ENCODE assay signal across 9 cellular contexts in the genomic region with DNA sequence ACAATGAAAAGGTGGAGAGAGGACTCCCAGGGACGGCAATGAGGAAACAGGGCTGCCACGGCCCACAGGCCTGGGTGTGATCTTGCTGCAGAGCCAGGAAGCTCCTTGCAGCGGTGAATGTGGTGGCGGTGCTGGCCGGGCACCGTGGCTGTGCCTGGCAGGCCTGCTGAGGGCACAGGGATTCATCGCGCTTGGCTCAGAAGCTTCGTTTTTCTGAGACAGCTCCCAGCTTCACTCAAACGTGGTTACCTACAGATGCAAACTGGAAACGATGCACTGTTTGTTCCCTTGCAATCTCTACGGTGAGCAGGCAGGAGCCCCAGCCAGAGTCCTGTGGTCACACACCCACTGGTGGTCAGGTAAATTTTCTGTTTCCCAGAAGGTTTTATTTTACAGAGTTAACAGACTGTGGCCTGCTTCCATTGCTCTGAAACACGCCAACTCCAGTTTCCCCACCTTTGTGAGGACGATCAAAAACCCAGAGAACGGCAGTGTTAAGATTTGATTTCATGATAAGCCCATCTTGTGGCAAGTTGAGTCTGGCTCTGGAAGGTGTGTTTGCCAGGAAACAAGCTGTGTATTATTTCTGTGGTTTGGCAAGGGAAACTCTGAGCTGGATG.
DNase-seq lines count a peak whose midpoint lies in the region; ATAC-seq and TF ChIP-seq lines count a peak whose summit lies in the region.
"Had no signal": no experiment of that assay in that cellular context is flagged by ENCODE, and none has a peak within 500 bp of the region (broad histone marks: within the 10 kb centered on the region; RNA-seq: fewer than 3 reads in every experiment).

No MANE protein-coding gene starts in this region.

- H3K4me3 ChIP-seq in esophagus squamous epithelium, result no peak overlapping the region

- H3K9me3 ChIP-seq in esophagus squamous epithelium, result no peaks in the 10 kb centered on the region

- H3K4me1 Mint-ChIP-seq in activated CD4-positive, alpha-beta T cell treated with anti-CD3 and anti-CD28 coated beads, Interleukin-2, amount 10 ng/mL, durations not matched to agents 7 days and 5 days, result peaks cover 59% of the 10 kb centered on the region
- H3K4me1 Mint-ChIP-seq in stimulated activated naive CD8-positive, alpha-beta T cell treated with anti-CD3 and anti-CD28 coated beads, Interleukin-15, amount 100 ng/mL, for 72 hours, result peaks cover 48% of the 10 kb centered on the region

- H3K36me3 ChIP-seq in esophagus squamous epithelium, result no peaks in the 10 kb centered on the region

- H3K27me3 Mint-ChIP-seq in activated CD4-positive, alpha-beta T cell treated with anti-CD3 and anti-CD28 coated beads, Interleukin-2, amount 10 ng/mL, durations not matched to agents 7 days and 5 days, result no peaks in the 10 kb centered on the region
- H3K27me3 Mint-ChIP-seq in stimulated activated naive CD8-positive, alpha-beta T cell treated with anti-CD3 and anti-CD28 coated beads, Interleukin-15, amount 100 ng/mL, for 72 hours, result no peaks in the 10 kb centered on the region

- H3K4me1 ChIP-seq in esophagus squamous epithelium, result peaks cover 14 to 47% (median 21%) of the 10 kb centered on the region in 3 donors

- no peak for TF ChIP-seq CTCF in esophagus squamous epithelium (IDR thresholded peaks at IDR 0.05)

- CTCF ChIA-PET in activated CD4-positive, alpha-beta T cell treated with anti-CD3 and anti-CD28 coated beads, Interleukin-2, amount 10 ng/mL, durations not matched to agents 7 days and 5 days (lab: Charles Lee), result interaction anchor here (0.5 to 2.8 kb wide), 15 partner anchors 9 to 245 kb away, joined by 3 to 15 read pairs (median 4); no protein-coding TSS in a partner anchor

- peak overlapping the region; percentile 87 for H3K27ac Mint-ChIP-seq in activated CD4-positive, alpha-beta T cell treated with anti-CD3 and anti-CD28 coated beads, Interleukin-2, amount 10 ng/mL, durations not matched to agents 7 days and 5 days
- H3K27ac Mint-ChIP-seq in stimulated activated naive CD8-positive, alpha-beta T cell treated with anti-CD3 and anti-CD28 coated beads, Interleukin-15, amount 100 ng/mL, for 72 hours, result peak overlapping the region; percentile 96 to 97

- POLR2A ChIA-PET in activated CD4-positive, alpha-beta T cell treated with anti-CD3 and anti-CD28 coated beads, Interleukin-2, amount 10 ng/mL, durations not matched to agents 7 days and 5 days (lab: Charles Lee), result interaction anchor here (0.7 to 1.0 kb wide), 3 partner anchors 9 to 29 kb away, joined by 3 to 4 read pairs (median 4); no protein-coding TSS in a partner anchor

- intact Hi-C loops in esophagus squamous epithelium (cut with DNase I), result no loop called here

- DNase-seq in activated gamma-delta T cell (lab: John Stamatoyannopoulos, UW) (peak; percentile 32), activated gamma-delta T cell treated with Interleukin-2 at 50 U/mL for 16 hours (no peak), esophagus squamous epithelium (lab: John Stamatoyannopoulos, UW) (no peak), iPS-NIHi7 (ENCODE audit: extremely low spot score) (no peak)
- peak; percentile 53 for DNase-seq in activated CD4-positive, alpha-beta T cell treated with anti-CD3 and anti-CD28 coated beads, Interleukin-2, amount 10 ng/mL, durations not matched to agents 7 days and 5 days
- DNase-seq in stimulated activated naive CD8-positive, alpha-beta T cell treated with anti-CD3 and anti-CD28 coated beads, Interleukin-15, amount 100 ng/mL, for 72 hours, result peak in 1 of 2 donors; percentile 57
- DNase-seq: AML-193 had no signal

- peaks cover 4% of the 10 kb centered on the region for H3K36me3 Mint-ChIP-seq in activated CD4-positive, alpha-beta T cell treated with anti-CD3 and anti-CD28 coated beads, Interleukin-2, amount 10 ng/mL, durations not matched to agents 7 days and 5 days (ENCODE audit: low read depth)

- 28 to 38% methylated on average over 8 to 13 of the region's 15 CpGs for WGBS in esophagus squamous epithelium, 2 donors

- peaks cover 10% of the 10 kb centered on the region for H3K9me3 Mint-ChIP-seq in activated CD4-positive, alpha-beta T cell treated with anti-CD3 and anti-CD28 coated beads, Interleukin-2, amount 10 ng/mL, durations not matched to agents 7 days and 5 days
- peaks cover 0 to under 1% of the 10 kb centered on the region in 2 donors for H3K9me3 Mint-ChIP-seq in stimulated activated naive CD8-positive, alpha-beta T cell treated with anti-CD3 and anti-CD28 coated beads, Interleukin-15, amount 100 ng/mL, for 72 hours

- peak overlapping the region; percentile 71 to 84 (median 76) for H3K27ac ChIP-seq in esophagus squamous epithelium

- peak overlapping the region; percentile 33 for H3K4me3 Mint-ChIP-seq in activated CD4-positive, alpha-beta T cell treated with anti-CD3 and anti-CD28 coated beads, Interleukin-2, amount 10 ng/mL, durations not matched to agents 7 days and 5 days
- H3K4me3 Mint-ChIP-seq in stimulated activated naive CD8-positive, alpha-beta T cell treated with anti-CD3 and anti-CD28 coated beads, Interleukin-15, amount 100 ng/mL, for 72 hours, result peak overlapping the region; percentile 68 to 75

- H3K27me3 ChIP-seq in esophagus squamous epithelium, result no peaks in the 10 kb centered on the region

- no peak for TF ChIP-seq POLR2A in esophagus squamous epithelium (IDR thresholded peaks at IDR 0.05)

- peak; percentile 79 for ATAC-seq in stimulated activated naive CD8-positive, alpha-beta T cell treated with anti-CD3 and anti-CD28 coated beads, Interleukin-15, amount 100 ng/mL, for 72 hours
- ATAC-seq in HG03442 (IDR thresholded peaks at IDR 0.05; ENCODE audit: unreplicated experiment), result no peak
- ATAC-seq in GM21619 (IDR thresholded peaks at IDR 0.05; ENCODE audit: unreplicated experiment), result no peak

Comparison
In these comparisons a context has a peak if more than half of its experiments do, and no peak if none do; other contexts are left out.
1. DNase-seq: peak in activated gamma-delta T cell (single experiment) and activated CD4-positive, alpha-beta T cell treated with anti-CD3 and anti-CD28 coated beads, Interleukin-2, amount 10 ng/mL, durations not matched to agents 7 days and 5 days (single experiment); none in activated gamma-delta T cell treated with Interleukin-2 at 50 U/mL for 16 hours (single experiment), esophagus squamous epithelium (single experiment) and iPS-NIHi7 (single experiment).